ENCODE assay signal across 1 cellular context in the genomic region with DNA sequence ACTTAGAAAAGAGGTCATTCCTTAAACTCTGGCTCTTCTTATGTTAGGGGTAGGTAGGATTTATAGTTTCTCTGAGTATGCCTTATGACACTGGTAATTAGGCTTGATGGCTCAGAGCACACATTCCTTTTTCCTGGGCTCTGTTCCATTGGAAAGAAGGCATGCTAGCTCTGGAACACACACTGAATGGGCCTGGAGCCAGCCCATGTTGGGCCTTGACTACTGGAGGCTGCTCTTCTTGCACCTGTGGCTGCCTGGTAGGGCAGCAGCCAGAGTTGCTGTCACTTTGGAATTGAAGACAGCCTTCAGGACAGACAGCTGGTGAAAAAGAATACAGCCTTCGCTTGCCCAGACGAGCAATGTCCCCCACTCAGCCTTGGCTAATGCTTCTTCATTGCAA.
TF ChIP-seq lines count a peak whose summit lies in the region.

No MANE protein-coding gene starts in this region.

TF ChIP-seq in HepG2, 621 proteins besides CTCF, POLR2A, EP300 and RAD21:
- TF ChIP-seq MEF2D (CRISPR knock-in tag; IDR thresholded peaks at IDR 0.05) = no peak
- TF ChIP-seq CENPX (CRISPR knock-in tag; IDR thresholded peaks at IDR 0.05) = no peak
- TF ChIP-seq ATRX (CRISPR knock-in tag; IDR thresholded peaks at IDR 0.05; ENCODE audit: borderline replicate concordance) = no peak
- no peak for TF ChIP-seq ZFP41 (CRISPR knock-in tag; IDR thresholded peaks at IDR 0.05; ENCODE audit: borderline replicate concordance)
- TF ChIP-seq ZMYM3 (CRISPR knock-in tag; IDR thresholded peaks at IDR 0.05) = no peak
- TF ChIP-seq ATF1 (CRISPR knock-in tag; IDR thresholded peaks at IDR 0.05) = no peak
- TF ChIP-seq, protein P1, sequence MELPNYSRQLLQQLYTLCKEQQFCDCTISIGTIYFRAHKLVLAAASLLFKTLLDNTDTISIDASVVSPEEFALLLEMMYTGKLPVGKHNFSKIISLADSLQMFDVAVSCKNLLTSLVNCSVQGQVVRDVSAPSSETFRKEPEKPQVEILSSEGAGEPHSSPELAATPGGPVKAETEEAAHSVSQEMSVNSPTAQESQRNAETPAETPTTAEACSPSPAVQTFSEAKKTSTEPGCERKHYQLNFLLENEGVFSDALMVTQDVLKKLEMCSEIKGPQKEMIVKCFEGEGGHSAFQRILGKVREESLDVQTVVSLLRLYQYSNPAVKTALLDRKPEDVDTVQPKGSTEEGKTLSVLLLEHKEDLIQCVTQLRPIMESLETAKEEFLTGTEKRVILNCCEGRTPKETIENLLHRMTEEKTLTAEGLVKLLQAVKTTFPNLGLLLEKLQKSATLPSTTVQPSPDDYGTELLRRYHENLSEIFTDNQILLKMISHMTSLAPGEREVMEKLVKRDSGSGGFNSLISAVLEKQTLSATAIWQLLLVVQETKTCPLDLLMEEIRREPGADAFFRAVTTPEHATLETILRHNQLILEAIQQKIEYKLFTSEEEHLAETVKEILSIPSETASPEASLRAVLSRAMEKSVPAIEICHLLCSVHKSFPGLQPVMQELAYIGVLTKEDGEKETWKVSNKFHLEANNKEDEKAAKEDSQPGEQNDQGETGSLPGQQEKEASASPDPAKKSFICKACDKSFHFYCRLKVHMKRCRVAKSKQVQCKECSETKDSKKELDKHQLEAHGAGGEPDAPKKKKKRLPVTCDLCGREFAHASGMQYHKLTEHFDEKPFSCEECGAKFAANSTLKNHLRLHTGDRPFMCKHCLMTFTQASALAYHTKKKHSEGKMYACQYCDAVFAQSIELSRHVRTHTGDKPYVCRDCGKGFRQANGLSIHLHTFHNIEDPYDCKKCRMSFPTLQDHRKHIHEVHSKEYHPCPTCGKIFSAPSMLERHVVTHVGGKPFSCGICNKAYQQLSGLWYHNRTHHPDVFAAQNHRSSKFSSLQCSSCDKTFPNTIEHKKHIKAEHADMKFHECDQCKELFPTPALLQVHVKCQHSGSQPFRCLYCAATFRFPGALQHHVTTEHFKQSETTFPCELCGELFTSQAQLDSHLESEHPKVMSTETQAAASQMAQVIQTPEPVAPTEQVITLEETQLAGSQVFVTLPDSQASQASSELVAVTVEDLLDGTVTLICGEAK (IDR thresholded peaks at IDR 0.05) = no peak
- TF ChIP-seq, protein P1 (CRISPR knock-in tag; IDR thresholded peaks at IDR 0.05) = no peak
TF ChIP-seq in HepG2: peak in this region for 0.
